ENCODE assay signal across 22 cellular contexts in the genomic region with DNA sequence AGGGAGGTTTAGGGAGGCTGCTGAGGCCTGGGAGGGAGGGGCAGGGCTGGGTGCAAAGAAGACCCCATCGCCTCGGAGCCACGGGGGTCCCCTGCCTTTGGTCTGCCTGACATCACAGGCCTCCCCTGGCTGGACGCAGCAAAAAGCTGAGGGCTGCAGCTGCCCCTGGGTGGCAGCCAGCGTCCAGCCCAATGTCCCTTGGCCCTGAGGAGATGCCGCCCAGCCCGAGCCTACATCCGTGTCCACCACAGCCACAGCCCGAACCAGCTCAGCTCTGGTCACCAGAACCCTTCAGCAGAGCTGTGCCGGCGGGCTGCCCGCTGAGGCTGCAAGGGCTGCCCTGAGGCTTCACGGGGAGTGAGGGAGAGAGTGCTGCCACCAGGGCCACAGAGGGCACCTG. TPM values are rescaled to one million over a fixed set of nuclear protein-coding genes. Genes with fewer than 3 reads are reported as not detected.
DNase-seq lines count a peak whose midpoint lies in the region; ATAC-seq and TF ChIP-seq lines count a peak whose summit lies in the region.
"Had no signal": no experiment of that assay in that cellular context is flagged by ENCODE, and none has a peak within 500 bp of the region (broad histone marks: within the 10 kb centered on the region; RNA-seq: fewer than 3 reads in every experiment).

No MANE protein-coding gene starts in this region.

- 86 to 98% (median 94%) methylated on average over 4 to 13 of the region's 13 CpGs for WGBS in spleen, 5 donors

- intact Hi-C loops in spleen (cut with DNase I; ENCODE audit: low total_unique reads) = no loop called here

- ATAC-seq in HG03135 (IDR thresholded peaks at IDR 0.05; ENCODE audit: unreplicated experiment) = no peak
- no peak for ATAC-seq in GM19351 (IDR thresholded peaks at IDR 0.05; ENCODE audit: unreplicated experiment)
- ATAC-seq: GM12878, HCT116 had no signal

- H3K27ac ChIP-seq in BLaER1 = no peak overlapping the region; the same call in 1 of the 2 replicates
- peak overlapping the region; percentile 94 for H3K27ac ChIP-seq in WERI-Rb-1
- H3K27ac ChIP-seq in spleen = no peak overlapping the region
- H3K27ac ChIP-seq: RWPE1 had no signal

- H3K4me1 ChIP-seq in BLaER1 (peaks cover 95% of the 10 kb centered on the region), spleen (peaks cover 8 to 63% (median 36%) of the 10 kb centered on the region in 6 donors)

- peak overlapping the region; percentile 98 for H3K4me2 ChIP-seq in BLaER1

- DNase-seq in NCI-H1417 (lab: John Stamatoyannopoulos, UW) = peak in 2 of 3 experiments; percentile 37 to 57
- DNase-seq in NCI-H1417 treated with DMSO at 0.1 percent for 48 hours (lab: John Stamatoyannopoulos, UW) = no peak
- no peak for DNase-seq in WERI-Rb-1
- peak; percentile 84 for DNase-seq in myocyte (ENCODE audit: low read depth)
- DNase-seq in spleen = no peak
- DNase-seq: 8988T; ACHN; CD4-positive, alpha-beta T cell; COR-L47; DMS79; EL; GDM1; NCI-H1092 treated with DMSO at 0.1 percent for 48 hours; NCI-H146; NCI-H2029 treated with DMSO at 0.1 percent for 48 hours; NCI-H446 treated with DMSO at 0.1 percent for 48 hours had no signal

- TF ChIP-seq CTCF in WERI-Rb-1 (IDR thresholded peaks at IDR 0.05; ENCODE audit: low read depth, low read length) (no peak), spleen (IDR thresholded peaks at IDR 0.05 in 8 of 11, conservative IDR thresholded peaks at IDR 0.05 in 3 of 11) (no peak)

- H3K9me3 ChIP-seq in BLaER1 (no peaks in the 10 kb centered on the region), WERI-Rb-1 (ENCODE audit: severe bottlenecking) (no peaks in the 10 kb centered on the region), spleen (no peaks in the 10 kb centered on the region)

- H3K4me3 ChIP-seq in BLaER1 (no peak overlapping the region), WERI-Rb-1 (ENCODE audit: low read depth, low read length) (no peak overlapping the region), spleen (no peak overlapping the region)
- H3K4me3 ChIP-seq: GM12878 had no signal

- H3K36me3 ChIP-seq in BLaER1 (0 out of 2 replicates have a peak, but pooled peaks cover 6% of the 10 kb centered on the region), WERI-Rb-1 (peaks cover 32% of the 10 kb centered on the region), spleen (peaks cover 0 to 3% (median 0%) of the 10 kb centered on the region in 6 donors)

- H3K27me3 ChIP-seq in BLaER1 (no peaks in the 10 kb centered on the region), WERI-Rb-1 (ENCODE audit: insufficient read depth, low read depth, severe bottlenecking) (no peaks in the 10 kb centered on the region), spleen (replicated peaks in 1 of 7) (peaks cover 0 to 17% (median 0%) of the 10 kb centered on the region in 7 donors)

- H4K20me1 ChIP-seq in BLaER1 = peaks cover 36% of the 10 kb centered on the region

- TF ChIP-seq POLR2A in spleen (IDR thresholded peaks at IDR 0.05) = no peak

- H3K9ac ChIP-seq in BLaER1 = peak overlapping the region; percentile 48; the same call in 1 of the 2 replicates

RNA-seq across cellular contexts. Expression of a gene that starts 1.9 kb away (rescaled TPM):
- 33.2 and 40.9 TPM in 2 replicates for total RNA-seq in myocyte
- polyA plus RNA-seq in myocyte (2012) = 14.7 TPM
- 10 to 100 TPM; 10.1 to 31.1 (median 25.3) TPM for total RNA-seq in spleen
- polyA plus RNA-seq in spleen = 10 to 100 TPM; 17.7 to 25.4 (median 17.7) TPM

RNA-seq across cellular contexts. Expression of a gene that starts 10.6 kb away (rescaled TPM):
- total RNA-seq in myocyte = 32.5 and 42.7 TPM in 2 replicates
- polyA plus RNA-seq in myocyte (2012) = 12.0 TPM
- 10 to 100 TPM in 1 of 7 donors, 1 to 10 TPM in 6; 3.0 to 10.8 (median 6.0) TPM for total RNA-seq in spleen
- 10 to 100 TPM in 1 of 3 donors, 1 to 10 TPM in 2; 6.1 to 14.3 (median 6.6) TPM for polyA plus RNA-seq in spleen

Comparison
In these comparisons a context has a peak if more than half of its experiments do, and no peak if none do; other contexts are left out.
1. DNase-seq: peak in NCI-H1417 (2 of 3) and myocyte (single experiment); none in NCI-H1417 treated with DMSO at 0.1 percent for 48 hours (single experiment), WERI-Rb-1 (single experiment) and spleen (single experiment).